ENCODE assay signal across 11 cellular contexts in the genomic region with DNA sequence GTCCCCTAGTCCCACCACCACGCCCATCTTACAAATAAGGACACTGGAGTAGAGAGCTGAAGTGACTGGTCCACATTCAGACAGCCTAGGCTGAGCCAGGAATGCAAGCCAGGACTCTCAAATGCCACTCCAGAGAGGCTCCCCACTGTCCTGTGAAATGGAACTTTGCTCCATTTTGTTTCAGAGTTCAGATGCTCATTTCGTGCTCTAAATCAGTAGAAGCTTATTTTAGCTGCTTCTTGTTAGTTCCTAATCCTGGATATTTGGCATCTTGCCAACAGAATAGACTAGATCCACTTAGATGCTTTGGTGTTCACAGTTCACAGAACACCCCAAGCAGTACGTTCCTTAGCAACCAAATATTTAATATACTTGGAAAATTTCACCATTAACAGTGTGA. TPM values are rescaled to one million over a fixed set of nuclear protein-coding genes. Genes with fewer than 3 reads are reported as not detected.
DNase-seq lines count a peak whose midpoint lies in the region; ATAC-seq, FAIRE-seq and TF ChIP-seq lines count a peak whose summit lies in the region.
"Had no signal": no experiment of that assay in that cellular context is flagged by ENCODE, and none has a peak within 500 bp of the region (broad histone marks: within the 10 kb centered on the region; RNA-seq: fewer than 3 reads in every experiment).

No MANE protein-coding gene starts in this region.

- H3K27me3 Mint-ChIP-seq in T-helper 17 cell (peaks cover 5% of the 10 kb centered on the region), Calu3 (ENCODE audit: unreplicated experiment) (no peaks in the 10 kb centered on the region)
- H3K27me3 Mint-ChIP-seq: activated CD4-positive, alpha-beta memory T cell treated with anti-CD3 and anti-CD28 coated beads, Interleukin-2, amount 10 ng/mL, durations not matched to agents 7 days and 5 days had no signal

- H3K4me1 ChIP-seq in HEK293 (ENCODE audit: control insufficient read depth, insufficient read depth, low read length) (peaks cover 4% of the 10 kb centered on the region; the same call in 1 of the 2 replicates), cardiac muscle cell (ENCODE audit: low read depth) (no peaks in the 10 kb centered on the region), tibial nerve (peaks cover 0 to 11% (median 0%) of the 10 kb centered on the region in 4 donors), kidney (ENCODE audit: control insufficient read depth in 1 of 2, insufficient read depth in 1 of 2, low read depth in 1 of 2, low read length in 2 of 2) (no peaks in the 10 kb centered on the region)
- H3K4me1 ChIP-seq: SJSA1 had no signal

- H3K4me3 Mint-ChIP-seq in T-helper 17 cell (no peak overlapping the region), Calu3 (ENCODE audit: low read depth, unreplicated experiment) (no peak overlapping the region)
- H3K4me3 Mint-ChIP-seq: activated CD4-positive, alpha-beta memory T cell treated with anti-CD3 and anti-CD28 coated beads, Interleukin-2, amount 10 ng/mL, durations not matched to agents 7 days and 5 days had no signal

- intact Hi-C loops in sciatic nerve (cut with DNase I) (no loop called here), Calu3 (cut with micrococcal nuclease; ENCODE audit: unreplicated experiment) (no loop called here), kidney (cut with DNase I) (no loop called here)

- TF ChIP-seq EP300 in tibial nerve (IDR thresholded peaks at IDR 0.05) = no peak

- H3K4me1 Mint-ChIP-seq in T-helper 17 cell (peaks cover 3% of the 10 kb centered on the region), Calu3 (ENCODE audit: low read depth, unreplicated experiment) (no peaks in the 10 kb centered on the region)
- H3K4me1 Mint-ChIP-seq: activated CD4-positive, alpha-beta memory T cell treated with anti-CD3 and anti-CD28 coated beads, Interleukin-2, amount 10 ng/mL, durations not matched to agents 7 days and 5 days had no signal

- ATAC-seq in T-helper 17 cell (no peak), sciatic nerve (peak; percentile 75), GM21526 (IDR thresholded peaks at IDR 0.05; ENCODE audit: low FRiP score, unreplicated experiment) (no peak)

- TF ChIP-seq CTCF in HEK293 (tag by site-specific recombination; IDR thresholded peaks at IDR 0.05) = no peak
- no peak for TF ChIP-seq CTCF in cardiac muscle cell (IDR thresholded peaks at IDR 0.05; ENCODE audit: low read depth, low read length)
- no peak for TF ChIP-seq CTCF in Calu3 (IDR thresholded peaks at IDR 0.05; ENCODE audit: unreplicated experiment)
- no peak for TF ChIP-seq CTCF in tibial nerve (IDR thresholded peaks at IDR 0.05)
- TF ChIP-seq CTCF in kidney (IDR thresholded peaks at IDR 0.05; ENCODE audit: borderline replicate concordance, extremely low read depth, insufficient read depth) = no peak

- no peak overlapping the region for H3K9ac ChIP-seq in kidney (ENCODE audit: low read length in 2 of 2)

- H3K27ac Mint-ChIP-seq in T-helper 17 cell = peak overlapping the region; percentile 29
- no peak overlapping the region for H3K27ac Mint-ChIP-seq in Calu3 (ENCODE audit: unreplicated experiment)
- H3K27ac Mint-ChIP-seq: activated CD4-positive, alpha-beta memory T cell treated with anti-CD3 and anti-CD28 coated beads, Interleukin-2, amount 10 ng/mL, durations not matched to agents 7 days and 5 days had no signal

- H3K36me3 ChIP-seq in HEK293 (ENCODE audit: control insufficient read depth in 2 of 2, insufficient read depth in 1 of 2, low read length in 2 of 2) = peaks cover 17 to 48% of the 10 kb centered on the region in 2 experiments
- H3K36me3 ChIP-seq in cardiac muscle cell = peaks cover 24% of the 10 kb centered on the region
- peaks cover 8 to 54% (median 9%) of the 10 kb centered on the region in 3 donors for H3K36me3 ChIP-seq in tibial nerve
- H3K36me3 ChIP-seq in kidney (ENCODE audit: control insufficient read depth in 1 of 2, insufficient read depth in 2 of 2, low read length in 2 of 2) = peaks cover 12 to 17% of the 10 kb centered on the region in 2 donors

- H3K27ac ChIP-seq in HEK293 (ENCODE audit: extremely low read depth, low read depth, low read length) = peak overlapping the region; percentile 36
- H3K27ac ChIP-seq in cardiac muscle cell = no peak overlapping the region
- peak overlapping the region in 1 of 4 donors; percentile 35 for H3K27ac ChIP-seq in tibial nerve
- no peak overlapping the region for H3K27ac ChIP-seq in kidney (ENCODE audit: low read depth in 2 of 2, low read length in 2 of 2)
- H3K27ac ChIP-seq: SJSA1 had no signal

- H3K27me3 ChIP-seq in cardiac muscle cell (no peaks in the 10 kb centered on the region), tibial nerve (no peaks in the 10 kb centered on the region)
- H3K27me3 ChIP-seq: SJSA1 had no signal

- WGBS in tibial nerve, 2 donors = 38 to 51% methylated on average over 3 of the region's 3 CpGs

- CTCF ChIA-PET in HEK293 (lab: Yijun Ruan, JAX) (no interaction called here), Calu3 (lab: Charles Lee) (no interaction called here)

- no peak for DNase-seq in T-helper 17 cell
- DNase-seq in cardiac muscle cell (ENCODE audit: low read depth in 1 of 2, low spot score in 1 of 2) = peak; percentile 33 to 50
- no peak for DNase-seq in sciatic nerve (ENCODE audit: low spot score)
- DNase-seq in Calu3 = no peak
- no peak for DNase-seq in tibial nerve (ENCODE audit: low spot score in 2 of 2)
- DNase-seq in kidney = no peak
- DNase-seq: activated CD4-positive, alpha-beta memory T cell treated with anti-CD3 and anti-CD28 coated beads, Interleukin-2, amount 10 ng/mL, durations not matched to agents 7 days and 5 days; MM.1S had no signal

- peaks cover 2% of the 10 kb centered on the region for H3K36me3 Mint-ChIP-seq in T-helper 17 cell (ENCODE audit: low read depth)
- H3K36me3 Mint-ChIP-seq in Calu3 (ENCODE audit: insufficient read depth, unreplicated experiment) = peaks cover 7% of the 10 kb centered on the region

- no peak for FAIRE-seq in kidney (lab: Jason Lieb, UNC)

- no TSS peak for BruUV-seq in Calu3 (replicated peaks; lab: Mats Ljungman, UMichigan)

- no peak for TF ChIP-seq POLR2A in tibial nerve (IDR thresholded peaks at IDR 0.05)

- H3K9me3 ChIP-seq in HEK293 (ENCODE audit: control insufficient read depth, insufficient read depth, low read depth, low read length) = no peaks in the 10 kb centered on the region
- H3K9me3 ChIP-seq in T-helper 17 cell (ENCODE audit: control insufficient read depth, low read length, poor library complexity, severe bottlenecking) = no peaks in the 10 kb centered on the region
- H3K9me3 ChIP-seq in cardiac muscle cell (ENCODE audit: low read depth) = no peaks in the 10 kb centered on the region
- H3K9me3 ChIP-seq in tibial nerve = no peaks in the 10 kb centered on the region
- H3K9me3 ChIP-seq in kidney (ENCODE audit: control insufficient read depth in 1 of 2, low read length in 2 of 2) = no peaks in the 10 kb centered on the region
- H3K9me3 ChIP-seq: SJSA1 had no signal

- H3K4me3 ChIP-seq in HEK293 (ENCODE audit: low read depth, low read length) = no peak overlapping the region
- no peak overlapping the region for H3K4me3 ChIP-seq in cardiac muscle cell
- H3K4me3 ChIP-seq in tibial nerve = no peak overlapping the region
- no peak overlapping the region for H3K4me3 ChIP-seq in kidney (ENCODE audit: low read length in 2 of 2)
- H3K4me3 ChIP-seq: SJSA1 had no signal

- POLR2A ChIA-PET in HEK293 (lab: Yijun Ruan, JAX) = interaction anchor here (1.2 kb wide), 1 partner anchor 55 kb away, joined by 3 read pairs; a partner anchor contains a TSS

- no peaks in the 10 kb centered on the region for H3K9me3 Mint-ChIP-seq in Calu3 (ENCODE audit: low read depth, unreplicated experiment)
- H3K9me3 Mint-ChIP-seq: activated CD4-positive, alpha-beta memory T cell treated with anti-CD3 and anti-CD28 coated beads, Interleukin-2, amount 10 ng/mL, durations not matched to agents 7 days and 5 days had no signal

TF ChIP-seq in HEK293, 187 proteins besides CTCF, POLR2A, EP300 and RAD21 (continues in another document):
- TF ChIP-seq ZFP37 (tag by site-specific recombination; IDR thresholded peaks at IDR 0.05) = no peak
- no peak for TF ChIP-seq ZNF266 (tag by site-specific recombination; IDR thresholded peaks at IDR 0.05; ENCODE audit: low read depth)
- TF ChIP-seq ZNF544 (tag by site-specific recombination; IDR thresholded peaks at IDR 0.05) = peak; percentile 80
- TF ChIP-seq, protein P1, sequence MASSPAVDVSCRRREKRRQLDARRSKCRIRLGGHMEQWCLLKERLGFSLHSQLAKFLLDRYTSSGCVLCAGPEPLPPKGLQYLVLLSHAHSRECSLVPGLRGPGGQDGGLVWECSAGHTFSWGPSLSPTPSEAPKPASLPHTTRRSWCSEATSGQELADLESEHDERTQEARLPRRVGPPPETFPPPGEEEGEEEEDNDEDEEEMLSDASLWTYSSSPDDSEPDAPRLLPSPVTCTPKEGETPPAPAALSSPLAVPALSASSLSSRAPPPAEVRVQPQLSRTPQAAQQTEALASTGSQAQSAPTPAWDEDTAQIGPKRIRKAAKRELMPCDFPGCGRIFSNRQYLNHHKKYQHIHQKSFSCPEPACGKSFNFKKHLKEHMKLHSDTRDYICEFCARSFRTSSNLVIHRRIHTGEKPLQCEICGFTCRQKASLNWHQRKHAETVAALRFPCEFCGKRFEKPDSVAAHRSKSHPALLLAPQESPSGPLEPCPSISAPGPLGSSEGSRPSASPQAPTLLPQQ (tag by site-specific recombination; IDR thresholded peaks at IDR 0.05) = no peak

RNA-seq across cellular contexts. Expression of a gene that starts 7.4 kb away (rescaled TPM):
- total RNA-seq in T-helper 17 cell (under 1 TPM; 0.29 to 0.42 TPM), cardiac muscle cell (0.32 TPM in 1 of 2 replicates, not detected in the other), sciatic nerve (0.31 TPM), Calu3 (2022) (0.24 TPM in 1 of 2 replicates, not detected in the other), tibial nerve (under 1 TPM in 3 of 4 donors, not detected in 1; 0.22 to 0.59 (median 0.30) TPM), kidney (0.13 TPM)
- polyA plus RNA-seq in cardiac muscle cell (not detected in 2 replicates), kidney (ENCODE audit: insufficient read depth, low read depth, low replicate concordance) (not detected)
- total RNA-seq: activated CD4-positive, alpha-beta memory T cell treated with anti-CD3 and anti-CD28 coated beads, Interleukin-2, amount 10 ng/mL, durations not matched to agents 7 days and 5 days; SJSA1 had no signal

RNA-seq across cellular contexts. Expression of a gene that starts 48.7 kb away (rescaled TPM):
- total RNA-seq in T-helper 17 cell = 10 to 100 TPM; 33.5 to 51.1 TPM
- 16.8 and 23.8 TPM in 2 replicates for total RNA-seq in cardiac muscle cell
- polyA plus RNA-seq in cardiac muscle cell = 10.4 and 23.1 TPM in 2 replicates
- 28.6 TPM for total RNA-seq in sciatic nerve
- total RNA-seq in Calu3 (2022) = 19.9 and 20.9 TPM in 2 replicates
- 10 to 100 TPM; 20.1 to 29.0 (median 24.3) TPM for total RNA-seq in tibial nerve
- total RNA-seq in kidney = 25.3 TPM
- polyA plus RNA-seq in kidney (ENCODE audit: insufficient read depth, low read depth, low replicate concordance) = 11.4 TPM

RNA-seq across cellular contexts. Expression of a gene that starts 54.8 kb away (rescaled TPM):
- total RNA-seq in T-helper 17 cell = 10 to 100 TPM; 29.0 to 30.7 TPM
- 88.4 and 121 TPM in 2 replicates for total RNA-seq in cardiac muscle cell
- polyA plus RNA-seq in cardiac muscle cell = 160 and 211 TPM in 2 replicates
- total RNA-seq in sciatic nerve = 30.6 TPM
- 45.3 and 49.2 TPM in 2 replicates for total RNA-seq in Calu3 (2022)
- total RNA-seq in tibial nerve = 10 to 100 TPM; 28.8 to 55.7 (median 44.6) TPM
- total RNA-seq in kidney = 42.1 TPM
- 81.7 TPM for polyA plus RNA-seq in kidney (ENCODE audit: insufficient read depth, low read depth, low replicate concordance)

RNA-seq across cellular contexts. Expression of a gene that starts 55.1 kb away (rescaled TPM):
- total RNA-seq in T-helper 17 cell (10 to 100 TPM; 43.2 to 44.9 TPM), cardiac muscle cell (34.2 and 44.6 TPM in 2 replicates), sciatic nerve (31.3 TPM), Calu3 (2022) (49.3 and 52.2 TPM in 2 replicates), tibial nerve (10 to 100 TPM; 22.0 to 40.0 (median 33.6) TPM), kidney (46.2 TPM)
- polyA plus RNA-seq in cardiac muscle cell (80.2 and 93.9 TPM in 2 replicates), kidney (ENCODE audit: insufficient read depth, low read depth, low replicate concordance) (71.3 TPM)

Comparison
In these comparisons a context has a peak if more than half of its experiments do, and no peak if none do; other contexts are left out.
1. DNase-seq: peak in cardiac muscle cell (2 of 2); none in T-helper 17 cell (0 of 3), sciatic nerve (single experiment), Calu3 (single experiment), tibial nerve (0 of 2) and kidney (single experiment).